In the genomic region with DNA sequence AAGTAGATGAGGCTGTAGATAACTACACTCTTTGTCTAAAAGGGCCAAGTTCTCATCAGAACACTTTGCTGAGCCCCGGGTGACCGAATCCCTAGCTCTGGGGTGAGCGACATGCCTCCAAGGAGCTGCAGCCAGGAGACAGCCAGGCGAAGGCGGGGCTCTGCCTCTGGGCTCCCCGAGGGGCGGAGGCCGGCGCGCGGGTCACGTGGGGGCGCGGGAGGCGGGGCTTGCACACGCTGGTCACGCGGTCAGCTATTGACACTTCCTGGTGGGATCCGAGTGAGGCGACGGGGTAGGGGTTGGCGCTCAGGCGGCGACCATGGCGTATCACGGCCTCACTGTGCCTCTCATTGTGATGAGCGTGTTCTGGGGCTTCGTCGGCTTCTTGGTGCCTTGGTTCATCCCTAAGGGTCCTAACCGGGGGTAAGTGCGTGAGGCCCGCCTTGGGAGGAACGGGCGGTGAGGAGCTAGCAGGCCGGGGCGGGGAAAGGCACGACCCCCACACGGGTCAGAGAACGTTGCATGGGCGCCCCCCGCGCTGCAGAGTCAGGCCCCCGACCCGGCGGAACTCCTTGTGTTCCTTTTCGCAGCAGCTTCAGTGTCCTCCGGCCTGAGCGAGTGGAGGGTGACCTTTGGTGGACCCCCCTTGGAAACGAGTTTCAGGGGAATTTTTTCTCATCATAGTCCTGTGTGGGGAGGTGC, we compare ENCODE assay signal across 1 cellular context.
A peak's percentile ranks its signal among the peaks of the same experiment; 100 is the strongest.
TF ChIP-seq lines count a peak whose summit lies in the region.

A gene (plus strand): TSS at position 230 of the 702 bp plus-strand sequence. CDS start 90 bp downstream, at position 320.

TF ChIP-seq in HEK293, 187 proteins besides CTCF, POLR2A, EP300 and RAD21 (continued from another document and continues in another):
- TF ChIP-seq, protein P1, sequence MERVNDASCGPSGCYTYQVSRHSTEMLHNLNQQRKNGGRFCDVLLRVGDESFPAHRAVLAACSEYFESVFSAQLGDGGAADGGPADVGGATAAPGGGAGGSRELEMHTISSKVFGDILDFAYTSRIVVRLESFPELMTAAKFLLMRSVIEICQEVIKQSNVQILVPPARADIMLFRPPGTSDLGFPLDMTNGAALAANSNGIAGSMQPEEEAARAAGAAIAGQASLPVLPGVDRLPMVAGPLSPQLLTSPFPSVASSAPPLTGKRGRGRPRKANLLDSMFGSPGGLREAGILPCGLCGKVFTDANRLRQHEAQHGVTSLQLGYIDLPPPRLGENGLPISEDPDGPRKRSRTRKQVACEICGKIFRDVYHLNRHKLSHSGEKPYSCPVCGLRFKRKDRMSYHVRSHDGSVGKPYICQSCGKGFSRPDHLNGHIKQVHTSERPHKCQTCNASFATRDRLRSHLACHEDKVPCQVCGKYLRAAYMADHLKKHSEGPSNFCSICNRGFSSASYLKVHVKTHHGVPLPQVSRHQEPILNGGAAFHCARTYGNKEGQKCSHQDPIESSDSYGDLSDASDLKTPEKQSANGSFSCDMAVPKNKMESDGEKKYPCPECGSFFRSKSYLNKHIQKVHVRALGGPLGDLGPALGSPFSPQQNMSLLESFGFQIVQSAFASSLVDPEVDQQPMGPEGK (tag by site-specific recombination; IDR thresholded peaks at IDR 0.05), result peak; percentile 74
- TF ChIP-seq ZNF266 (tag by site-specific recombination; IDR thresholded peaks at IDR 0.05; ENCODE audit: low read depth), result no peak
- TF ChIP-seq, protein P2, sequence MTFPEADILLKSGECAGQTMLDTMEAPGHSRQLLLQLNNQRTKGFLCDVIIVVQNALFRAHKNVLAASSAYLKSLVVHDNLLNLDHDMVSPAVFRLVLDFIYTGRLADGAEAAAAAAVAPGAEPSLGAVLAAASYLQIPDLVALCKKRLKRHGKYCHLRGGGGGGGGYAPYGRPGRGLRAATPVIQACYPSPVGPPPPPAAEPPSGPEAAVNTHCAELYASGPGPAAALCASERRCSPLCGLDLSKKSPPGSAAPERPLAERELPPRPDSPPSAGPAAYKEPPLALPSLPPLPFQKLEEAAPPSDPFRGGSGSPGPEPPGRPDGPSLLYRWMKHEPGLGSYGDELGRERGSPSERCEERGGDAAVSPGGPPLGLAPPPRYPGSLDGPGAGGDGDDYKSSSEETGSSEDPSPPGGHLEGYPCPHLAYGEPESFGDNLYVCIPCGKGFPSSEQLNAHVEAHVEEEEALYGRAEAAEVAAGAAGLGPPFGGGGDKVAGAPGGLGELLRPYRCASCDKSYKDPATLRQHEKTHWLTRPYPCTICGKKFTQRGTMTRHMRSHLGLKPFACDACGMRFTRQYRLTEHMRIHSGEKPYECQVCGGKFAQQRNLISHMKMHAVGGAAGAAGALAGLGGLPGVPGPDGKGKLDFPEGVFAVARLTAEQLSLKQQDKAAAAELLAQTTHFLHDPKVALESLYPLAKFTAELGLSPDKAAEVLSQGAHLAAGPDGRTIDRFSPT (tag by site-specific recombination; IDR thresholded peaks at IDR 0.05), result no peak
- TF ChIP-seq, protein P3, sequence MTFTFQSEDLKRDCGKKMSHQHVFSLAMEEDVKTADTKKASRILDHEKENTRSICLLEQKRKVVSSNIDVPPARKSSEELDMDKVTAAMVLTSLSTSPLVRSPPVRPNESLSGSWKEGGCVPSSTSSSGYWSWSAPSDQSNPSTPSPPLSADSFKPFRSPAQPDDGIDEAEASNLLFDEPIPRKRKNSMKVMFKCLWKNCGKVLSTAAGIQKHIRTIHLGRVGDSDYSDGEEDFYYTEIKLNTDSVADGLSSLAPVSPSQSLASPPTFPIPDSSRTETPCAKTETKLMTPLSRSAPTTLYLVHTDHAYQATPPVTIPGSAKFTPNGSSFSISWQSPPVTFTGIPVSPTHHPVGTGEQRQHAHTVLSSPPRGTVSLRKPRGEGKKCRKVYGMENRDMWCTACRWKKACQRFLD (tag by site-specific recombination; IDR thresholded peaks at IDR 0.05), result no peak
- TF ChIP-seq ZNF624 (tag by site-specific recombination; IDR thresholded peaks at IDR 0.05), result no peak
- no peak for TF ChIP-seq SETDB1 (IDR thresholded peaks at IDR 0.05; ENCODE audit: insufficient read length, low read length)
- TF ChIP-seq ZNF600 (tag by site-specific recombination; IDR thresholded peaks at IDR 0.05), result peak; percentile 70
- no peak for TF ChIP-seq OSR2 (tag by site-specific recombination; IDR thresholded peaks at IDR 0.05)
- TF ChIP-seq ZNF76 (tag by site-specific recombination; IDR thresholded peaks at IDR 0.05; ENCODE audit: borderline replicate concordance, low read depth), result no peak
- TF ChIP-seq, protein P4, sequence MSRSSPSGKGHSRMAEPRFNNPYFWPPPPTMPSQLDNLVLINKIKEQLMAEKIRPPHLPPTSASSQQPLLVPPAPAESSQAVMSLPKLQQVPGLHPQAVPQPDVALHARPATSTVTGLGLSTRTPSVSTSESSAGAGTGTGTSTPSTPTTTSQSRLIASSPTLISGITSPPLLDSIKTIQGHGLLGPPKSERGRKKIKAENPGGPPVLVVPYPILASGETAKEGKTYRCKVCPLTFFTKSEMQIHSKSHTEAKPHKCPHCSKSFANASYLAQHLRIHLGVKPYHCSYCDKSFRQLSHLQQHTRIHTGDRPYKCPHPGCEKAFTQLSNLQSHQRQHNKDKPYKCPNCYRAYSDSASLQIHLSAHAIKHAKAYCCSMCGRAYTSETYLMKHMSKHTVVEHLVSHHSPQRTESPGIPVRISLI (tag by site-specific recombination; IDR thresholded peaks at IDR 0.05), result no peak
- no peak for TF ChIP-seq ZNF202 (tag by site-specific recombination; IDR thresholded peaks at IDR 0.05; ENCODE audit: borderline replicate concordance)
- no peak for TF ChIP-seq ZNF777 (tag by site-specific recombination; IDR thresholded peaks at IDR 0.05; ENCODE audit: borderline replicate concordance)
- TF ChIP-seq ZNF585B (tag by site-specific recombination; IDR thresholded peaks at IDR 0.05), result no peak; the same call in 1 of the 2 replicates
- peak; percentile 64 for TF ChIP-seq KLF1 (tag by site-specific recombination; IDR thresholded peaks at IDR 0.05)
- no peak for TF ChIP-seq ZNF610 (tag by site-specific recombination; IDR thresholded peaks at IDR 0.05; ENCODE audit: borderline replicate concordance)
- TF ChIP-seq, protein P5, sequence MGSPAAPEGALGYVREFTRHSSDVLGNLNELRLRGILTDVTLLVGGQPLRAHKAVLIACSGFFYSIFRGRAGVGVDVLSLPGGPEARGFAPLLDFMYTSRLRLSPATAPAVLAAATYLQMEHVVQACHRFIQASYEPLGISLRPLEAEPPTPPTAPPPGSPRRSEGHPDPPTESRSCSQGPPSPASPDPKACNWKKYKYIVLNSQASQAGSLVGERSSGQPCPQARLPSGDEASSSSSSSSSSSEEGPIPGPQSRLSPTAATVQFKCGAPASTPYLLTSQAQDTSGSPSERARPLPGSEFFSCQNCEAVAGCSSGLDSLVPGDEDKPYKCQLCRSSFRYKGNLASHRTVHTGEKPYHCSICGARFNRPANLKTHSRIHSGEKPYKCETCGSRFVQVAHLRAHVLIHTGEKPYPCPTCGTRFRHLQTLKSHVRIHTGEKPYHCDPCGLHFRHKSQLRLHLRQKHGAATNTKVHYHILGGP (tag by site-specific recombination; IDR thresholded peaks at IDR 0.05), result no peak
- no peak for TF ChIP-seq ZNF530 (tag by site-specific recombination; IDR thresholded peaks at IDR 0.05; ENCODE audit: low read depth)
- TF ChIP-seq, protein P6, sequence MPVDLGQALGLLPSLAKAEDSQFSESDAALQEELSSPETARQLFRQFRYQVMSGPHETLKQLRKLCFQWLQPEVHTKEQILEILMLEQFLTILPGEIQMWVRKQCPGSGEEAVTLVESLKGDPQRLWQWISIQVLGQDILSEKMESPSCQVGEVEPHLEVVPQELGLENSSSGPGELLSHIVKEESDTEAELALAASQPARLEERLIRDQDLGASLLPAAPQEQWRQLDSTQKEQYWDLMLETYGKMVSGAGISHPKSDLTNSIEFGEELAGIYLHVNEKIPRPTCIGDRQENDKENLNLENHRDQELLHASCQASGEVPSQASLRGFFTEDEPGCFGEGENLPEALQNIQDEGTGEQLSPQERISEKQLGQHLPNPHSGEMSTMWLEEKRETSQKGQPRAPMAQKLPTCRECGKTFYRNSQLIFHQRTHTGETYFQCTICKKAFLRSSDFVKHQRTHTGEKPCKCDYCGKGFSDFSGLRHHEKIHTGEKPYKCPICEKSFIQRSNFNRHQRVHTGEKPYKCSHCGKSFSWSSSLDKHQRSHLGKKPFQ (tag by site-specific recombination; IDR thresholded peaks at IDR 0.05), result peak; percentile 83
- no peak for TF ChIP-seq ZNF112 (tag by site-specific recombination; IDR thresholded peaks at IDR 0.05)
- no peak for TF ChIP-seq HOXD13 (CRISPR knock-in tag; IDR thresholded peaks at IDR 0.05; ENCODE audit: borderline replicate concordance)
- no peak for TF ChIP-seq ZNF621 (tag by site-specific recombination; IDR thresholded peaks at IDR 0.05)
- TF ChIP-seq SP2 (tag by site-specific recombination; IDR thresholded peaks at IDR 0.05), result peak; percentile 83
- TF ChIP-seq ZNF792 (tag by site-specific recombination; IDR thresholded peaks at IDR 0.05), result no peak
- TF ChIP-seq ZNF521 (tag by site-specific recombination; IDR thresholded peaks at IDR 0.05), result no peak
- TF ChIP-seq SCRT2 (tag by site-specific recombination; IDR thresholded peaks at IDR 0.05), result no peak
- peak; percentile 61; the same call in 1 of the 2 replicates for TF ChIP-seq IKZF3 (tag by site-specific recombination; IDR thresholded peaks at IDR 0.05)
- TF ChIP-seq ZNF654 (tag by site-specific recombination; IDR thresholded peaks at IDR 0.05; ENCODE audit: low read depth), result no peak
- TF ChIP-seq ZNF175 (tag by site-specific recombination; IDR thresholded peaks at IDR 0.05), result no peak
- no peak for TF ChIP-seq GLI2 (tag by site-specific recombination; IDR thresholded peaks at IDR 0.05; ENCODE audit: borderline replicate concordance, low read depth)
- TF ChIP-seq, protein P7, sequence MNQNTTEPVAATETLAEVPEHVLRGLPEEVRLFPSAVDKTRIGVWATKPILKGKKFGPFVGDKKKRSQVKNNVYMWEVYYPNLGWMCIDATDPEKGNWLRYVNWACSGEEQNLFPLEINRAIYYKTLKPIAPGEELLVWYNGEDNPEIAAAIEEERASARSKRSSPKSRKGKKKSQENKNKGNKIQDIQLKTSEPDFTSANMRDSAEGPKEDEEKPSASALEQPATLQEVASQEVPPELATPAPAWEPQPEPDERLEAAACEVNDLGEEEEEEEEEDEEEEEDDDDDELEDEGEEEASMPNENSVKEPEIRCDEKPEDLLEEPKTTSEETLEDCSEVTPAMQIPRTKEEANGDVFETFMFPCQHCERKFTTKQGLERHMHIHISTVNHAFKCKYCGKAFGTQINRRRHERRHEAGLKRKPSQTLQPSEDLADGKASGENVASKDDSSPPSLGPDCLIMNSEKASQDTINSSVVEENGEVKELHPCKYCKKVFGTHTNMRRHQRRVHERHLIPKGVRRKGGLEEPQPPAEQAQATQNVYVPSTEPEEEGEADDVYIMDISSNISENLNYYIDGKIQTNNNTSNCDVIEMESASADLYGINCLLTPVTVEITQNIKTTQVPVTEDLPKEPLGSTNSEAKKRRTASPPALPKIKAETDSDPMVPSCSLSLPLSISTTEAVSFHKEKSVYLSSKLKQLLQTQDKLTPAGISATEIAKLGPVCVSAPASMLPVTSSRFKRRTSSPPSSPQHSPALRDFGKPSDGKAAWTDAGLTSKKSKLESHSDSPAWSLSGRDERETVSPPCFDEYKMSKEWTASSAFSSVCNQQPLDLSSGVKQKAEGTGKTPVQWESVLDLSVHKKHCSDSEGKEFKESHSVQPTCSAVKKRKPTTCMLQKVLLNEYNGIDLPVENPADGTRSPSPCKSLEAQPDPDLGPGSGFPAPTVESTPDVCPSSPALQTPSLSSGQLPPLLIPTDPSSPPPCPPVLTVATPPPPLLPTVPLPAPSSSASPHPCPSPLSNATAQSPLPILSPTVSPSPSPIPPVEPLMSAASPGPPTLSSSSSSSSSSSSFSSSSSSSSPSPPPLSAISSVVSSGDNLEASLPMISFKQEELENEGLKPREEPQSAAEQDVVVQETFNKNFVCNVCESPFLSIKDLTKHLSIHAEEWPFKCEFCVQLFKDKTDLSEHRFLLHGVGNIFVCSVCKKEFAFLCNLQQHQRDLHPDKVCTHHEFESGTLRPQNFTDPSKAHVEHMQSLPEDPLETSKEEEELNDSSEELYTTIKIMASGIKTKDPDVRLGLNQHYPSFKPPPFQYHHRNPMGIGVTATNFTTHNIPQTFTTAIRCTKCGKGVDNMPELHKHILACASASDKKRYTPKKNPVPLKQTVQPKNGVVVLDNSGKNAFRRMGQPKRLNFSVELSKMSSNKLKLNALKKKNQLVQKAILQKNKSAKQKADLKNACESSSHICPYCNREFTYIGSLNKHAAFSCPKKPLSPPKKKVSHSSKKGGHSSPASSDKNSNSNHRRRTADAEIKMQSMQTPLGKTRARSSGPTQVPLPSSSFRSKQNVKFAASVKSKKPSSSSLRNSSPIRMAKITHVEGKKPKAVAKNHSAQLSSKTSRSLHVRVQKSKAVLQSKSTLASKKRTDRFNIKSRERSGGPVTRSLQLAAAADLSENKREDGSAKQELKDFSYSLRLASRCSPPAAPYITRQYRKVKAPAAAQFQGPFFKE (tag by site-specific recombination; IDR thresholded peaks at IDR 0.05; ENCODE audit: borderline replicate concordance), result no peak
- TF ChIP-seq KLF8 (tag by site-specific recombination; IDR thresholded peaks at IDR 0.05), result peak; percentile 24; the same call in 1 of the 2 replicates
- peak; percentile 46 for TF ChIP-seq ZBTB8A (tag by site-specific recombination; IDR thresholded peaks at IDR 0.05)
- TF ChIP-seq ZNF677 (tag by site-specific recombination; IDR thresholded peaks at IDR 0.05), result no peak
- TF ChIP-seq ZNF133 (tag by site-specific recombination; IDR thresholded peaks at IDR 0.05), result no peak
- TF ChIP-seq ZNF555 (tag by site-specific recombination; conservative IDR thresholded peaks at IDR 0.05), result no peak
- TF ChIP-seq ZNF140 (tag by site-specific recombination; IDR thresholded peaks at IDR 0.05), result no peak
- TF ChIP-seq, protein P8, sequence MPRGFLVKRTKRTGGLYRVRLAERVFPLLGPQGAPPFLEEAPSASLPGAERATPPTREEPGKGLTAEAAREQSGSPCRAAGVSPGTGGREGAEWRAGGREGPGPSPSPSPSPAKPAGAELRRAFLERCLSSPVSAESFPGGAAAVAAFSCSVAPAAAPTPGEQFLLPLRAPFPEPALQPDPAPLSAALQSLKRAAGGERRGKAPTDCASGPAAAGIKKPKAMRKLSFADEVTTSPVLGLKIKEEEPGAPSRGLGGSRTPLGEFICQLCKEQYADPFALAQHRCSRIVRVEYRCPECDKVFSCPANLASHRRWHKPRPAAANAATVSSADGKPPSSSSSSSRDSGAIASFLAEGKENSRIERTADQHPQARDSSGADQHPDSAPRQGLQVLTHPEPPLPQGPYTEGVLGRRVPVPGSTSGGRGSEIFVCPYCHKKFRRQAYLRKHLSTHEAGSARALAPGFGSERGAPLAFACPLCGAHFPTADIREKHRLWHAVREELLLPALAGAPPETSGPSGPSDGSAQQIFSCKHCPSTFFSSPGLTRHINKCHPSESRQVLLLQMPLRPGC (tag by site-specific recombination; IDR thresholded peaks at IDR 0.05), result no peak
- TF ChIP-seq ZNF366 (tag by site-specific recombination; conservative IDR thresholded peaks at IDR 0.05), result peak; percentile 45; the same call in 1 of the 2 replicates
- no peak for TF ChIP-seq ZFP37 (tag by site-specific recombination; IDR thresholded peaks at IDR 0.05)
